In the genomic region with DNA sequence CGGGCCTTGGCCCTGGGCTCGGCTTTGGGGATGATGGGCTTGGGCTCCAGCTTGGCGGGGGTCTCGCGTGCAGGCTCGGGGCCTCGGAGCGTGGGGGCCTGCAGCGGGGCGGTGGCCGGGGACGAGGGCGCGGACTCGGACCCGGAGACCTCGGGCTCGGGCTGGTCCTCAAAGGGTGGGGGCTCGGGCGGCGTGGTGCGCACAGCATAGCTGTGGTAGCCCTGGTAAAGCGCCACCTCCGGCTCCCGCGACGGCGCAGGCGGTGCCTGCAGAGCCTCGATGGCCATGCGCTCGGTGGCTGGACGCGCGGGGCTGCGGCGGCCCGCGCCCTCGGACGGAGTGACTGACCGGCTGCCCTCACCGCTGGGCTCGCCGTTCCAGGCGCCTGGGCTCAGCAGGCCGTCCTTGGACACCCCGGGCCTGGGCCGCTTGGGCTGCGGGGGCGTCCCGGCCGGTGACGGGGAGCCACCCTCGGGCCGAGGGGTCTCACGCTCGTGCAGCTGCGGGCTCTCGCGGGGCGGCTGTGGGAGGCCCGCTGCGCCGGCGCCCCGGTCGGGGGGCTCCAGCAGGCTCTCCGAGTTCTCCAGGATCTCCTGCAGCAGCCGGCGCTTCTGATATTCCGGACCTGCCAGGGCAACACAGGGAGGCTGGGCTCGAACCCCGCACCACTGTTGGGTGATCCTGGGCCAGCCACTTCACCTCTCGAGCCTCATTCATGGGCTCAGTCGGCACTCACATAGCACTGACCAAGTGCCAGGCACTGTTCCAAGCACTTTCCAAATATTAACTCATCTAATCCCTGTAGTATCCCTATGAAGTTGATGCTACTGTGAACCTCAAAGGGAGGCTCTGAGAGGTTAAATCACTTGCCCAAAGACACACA, we compare ENCODE assay signal across 8 cellular contexts.
DNase-seq lines count a peak whose midpoint lies in the region; ATAC-seq, FAIRE-seq and TF ChIP-seq lines count a peak whose summit lies in the region.

No MANE protein-coding gene starts in this region.

- H2BK5ac ChIP-seq in IMR-90 (ENCODE audit: low read depth, low read length, poor library complexity, severe bottlenecking), result no peak overlapping the region

- DNase-seq in IMR-90, result no peak
- DNase-seq in fibroblast of mammary gland (ENCODE audit: low read depth), result peak; percentile 22
- no peak for DNase-seq in pancreas
- DNase-seq in anterior cingulate cortex (lab: John Stamatoyannopoulos, UW), result no peak
- no peak for DNase-seq in hepatocyte (ENCODE audit: low spot score)
- no peak for DNase-seq in SKM-1 treated with dmso at 0.1 percent for 144 hours (lab: John Stamatoyannopoulos, UW; ENCODE audit: unreplicated experiment)
- no peak for DNase-seq in urothelium cell line (ENCODE audit: low spot score)

- H3K9ac ChIP-seq in IMR-90 (ENCODE audit: low read depth, low read length), result no peak overlapping the region

- H3K4me2 ChIP-seq in IMR-90 (ENCODE audit: low read depth, low read length) (no peak overlapping the region), hepatocyte (no peak overlapping the region)

- no peak overlapping the region for H3K18ac ChIP-seq in IMR-90 (ENCODE audit: low read depth, low read length)

- no peaks in the 10 kb centered on the region for H3K36me3 ChIP-seq in ACC112 (ENCODE audit: insufficient read depth, low read length)
- H3K36me3 ChIP-seq in IMR-90 (ENCODE audit: control insufficient read depth, insufficient read depth, low read length), result no peaks in the 10 kb centered on the region
- H3K36me3 ChIP-seq in pancreas, result no peaks in the 10 kb centered on the region
- H3K36me3 ChIP-seq in hepatocyte (replicated peaks; ENCODE audit: insufficient read depth, low read depth), result no peaks in the 10 kb centered on the region

- no peaks in the 10 kb centered on the region for H3K79me2 ChIP-seq in ACC112 (ENCODE audit: control insufficient read depth, insufficient read depth, low read length, unreplicated experiment)
- H3K79me2 ChIP-seq in hepatocyte, result no peaks in the 10 kb centered on the region

- ATAC-seq in IMR-90 (ENCODE audit: low read depth), result peak; percentile 6; the same call in 1 of the 2 replicates
- ATAC-seq in pancreas, result peak; percentile 9 to 36 (median 22)

- H4K5ac ChIP-seq in IMR-90 (ENCODE audit: low read depth, low read length), result no peak overlapping the region

- peak overlapping the region; percentile 53 for H2AK9ac ChIP-seq in IMR-90 (replicated peaks; ENCODE audit: low read depth, low read length, poor library complexity)

- TF ChIP-seq CTCF in IMR-90 (conservative IDR thresholded peaks at IDR 0.05; ENCODE audit: low read depth, low read length), result no peak
- TF ChIP-seq CTCF in fibroblast of mammary gland (conservative IDR thresholded peaks at IDR 0.05; ENCODE audit: control insufficient read depth, insufficient read depth, low read depth, low read length), result no peak
- TF ChIP-seq CTCF in pancreas (IDR thresholded peaks at IDR 0.05), result no peak
- TF ChIP-seq CTCF in hepatocyte (IDR thresholded peaks at IDR 0.05; ENCODE audit: poor library complexity), result no peak

- no peak overlapping the region for H3K23ac ChIP-seq in IMR-90 (ENCODE audit: low read depth, low read length)

- H3K4ac ChIP-seq in IMR-90 (ENCODE audit: low read depth, low read length), result no peak overlapping the region

- H3K9me1 ChIP-seq in IMR-90 (ENCODE audit: insufficient read depth, low read length), result no peaks in the 10 kb centered on the region; the same call in 1 of the 2 replicates

- no peak for TF ChIP-seq RAD21 in IMR-90 (IDR thresholded peaks at IDR 0.05; ENCODE audit: low read length)

- H3K9me2 ChIP-seq in hepatocyte (replicated peaks; ENCODE audit: insufficient read depth), result no peaks in the 10 kb centered on the region

- H2BK15ac ChIP-seq in IMR-90 (ENCODE audit: low read depth, low read length), result no peak overlapping the region

- no peak overlapping the region for H4K91ac ChIP-seq in IMR-90 (ENCODE audit: insufficient read depth, low read depth, low read length)

- H2AFZ ChIP-seq in ACC112 (ENCODE audit: low read length, unreplicated experiment) (no peak overlapping the region), IMR-90 (replicated peaks; ENCODE audit: low read length, poor library complexity) (peak overlapping the region; percentile 78), hepatocyte (no peak overlapping the region)

- no peak for TF ChIP-seq POLR2A in IMR-90 (IDR thresholded peaks at IDR 0.05; ENCODE audit: low read depth, low read length)

- H3K4me1 ChIP-seq in ACC112 (ENCODE audit: control insufficient read depth, insufficient read depth, low read length, unreplicated experiment) (peaks cover 11% of the 10 kb centered on the region), IMR-90 (ENCODE audit: control insufficient read depth, insufficient read depth, low read length) (peaks cover 1% of the 10 kb centered on the region; the same call in 1 of the 2 replicates), pancreas (no peaks in the 10 kb centered on the region), hepatocyte (ENCODE audit: insufficient read depth) (no peaks in the 10 kb centered on the region)

- POLR2A ChIA-PET in IMR-90 (lab: Charles Lee; ENCODE audit: unreplicated experiment), result no interaction called here

- H3K79me1 ChIP-seq in IMR-90 (ENCODE audit: low read depth in 1 of 2, low read length in 2 of 2), result no peaks in the 10 kb centered on the region; a peak in 1 of 4 replicates

- H4K8ac ChIP-seq in IMR-90 (ENCODE audit: low read depth in 2 of 2, low read length in 2 of 2), result no peak overlapping the region; a peak in 1 of 4 replicates

- no peak overlapping the region for H3K14ac ChIP-seq in IMR-90 (replicated peaks; ENCODE audit: low read depth, low read length)

- H2AK5ac ChIP-seq in IMR-90 (ENCODE audit: low read depth, low read length), result peak overlapping the region; percentile 31; the same call in 1 of the 2 replicates

- H3K56ac ChIP-seq in IMR-90 (ENCODE audit: extremely low read depth, insufficient read depth, low read length), result no peak overlapping the region

- WGBS in IMR-90 (ENCODE audit: extremely low coverage in 2 of 2, insufficient read length in 1 of 2), 2 experiments, result 43% methylated on average over 38 of the region's 76 CpGs; no CpG with 5 or more reads in 1 of the 2 experiments
- 16 to 21% methylated on average over 37 to 76 of the region's 76 CpGs for WGBS in pancreas, 2 donors
- WGBS in hepatocyte (ENCODE audit: low lambda C conversion rate, missing lambda C conversion rate), result 96% methylated on average over 49 of the region's 76 CpGs

- no TSS peak for BruUV-seq in IMR-90 (replicated peaks; lab: Mats Ljungman, UMichigan)

- FAIRE-seq in pancreas (lab: Jason Lieb, UNC) (no peak), urothelium cell line (lab: Jason Lieb, UNC) (no peak)

- CTCF ChIA-PET in IMR-90 (lab: Yijun Ruan, JAX), result interaction anchor here (0.6 to 5.6 kb wide), 7 partner anchors 8 to 493 kb away, joined by 3 to 67 read pairs (median 3); a partner anchor contains a TSS

- in situ Hi-C loops in IMR-90 (cut with MboI; ENCODE audit: low sequenced_read_pairs), result loop anchor here (5.0 kb wide), 2 partner anchors 71 to 196 kb away; a partner anchor contains a TSS

- dilution Hi-C loops in IMR-90 (cut with HindIII; ENCODE audit: low sequenced_read_pairs, unreplicated experiment), result no loop called here

- H2BK20ac ChIP-seq in IMR-90 (ENCODE audit: low read depth, low read length), result no peak overlapping the region

- intact Hi-C loops in IMR-90 (cut with micrococcal nuclease) (loop anchor here (1.0 to 5.0 kb wide), 5 partner anchors 74 to 346 kb away; a partner anchor contains a TSS), pancreas (cut with DNase I) (loop anchor here in 1 of 3 donors (2.0 to 10.0 kb wide), 2 partner anchors 73 to 199 kb away; a partner anchor contains a TSS)

- H3K9me3 ChIP-seq in IMR-90 (ENCODE audit: control insufficient read depth, insufficient read depth, low read length), result no peaks in the 10 kb centered on the region
- no peaks in the 10 kb centered on the region for H3K9me3 ChIP-seq in pancreas
- no peaks in the 10 kb centered on the region for H3K9me3 ChIP-seq in hepatocyte (ENCODE audit: low read depth)

- H4K20me1 ChIP-seq in IMR-90 (ENCODE audit: insufficient read depth, low read length) (no peaks in the 10 kb centered on the region), hepatocyte (ENCODE audit: insufficient read depth, poor library complexity, severe bottlenecking) (no peaks in the 10 kb centered on the region)

- peaks cover 25% of the 10 kb centered on the region for H3K27me3 ChIP-seq in ACC112 (ENCODE audit: insufficient read depth, low read length)
- peaks cover 1% of the 10 kb centered on the region; the same call in 1 of the 2 replicates for H3K27me3 ChIP-seq in IMR-90 (ENCODE audit: control insufficient read depth, insufficient read depth, low read length)
- H3K27me3 ChIP-seq in pancreas, result peaks cover 0 to 9% (median 0%) of the 10 kb centered on the region in 4 donors
- H3K27me3 ChIP-seq in hepatocyte, result no peaks in the 10 kb centered on the region

- H3K4me3 ChIP-seq in ACC112 (ENCODE audit: low read depth, low read length), result peak overlapping the region; percentile 43; the same call in 1 of the 2 replicates
- H3K4me3 ChIP-seq in IMR-90 (ENCODE audit: insufficient read depth, low read depth, low read length), result no peak overlapping the region
- no peak overlapping the region for H3K4me3 ChIP-seq in fibroblast of mammary gland (ENCODE audit: control insufficient read depth, low read depth, low read length)
- no peak overlapping the region for H3K4me3 ChIP-seq in pancreas
- H3K4me3 ChIP-seq in hepatocyte, result no peak overlapping the region

- H2BK120ac ChIP-seq in IMR-90 (ENCODE audit: low read depth, low read length), result no peak overlapping the region

- H3K27ac ChIP-seq in ACC112 (ENCODE audit: low read depth, low read length) (no peak overlapping the region), IMR-90 (ENCODE audit: insufficient read depth, low read length) (no peak overlapping the region), pancreas (no peak overlapping the region), hepatocyte (no peak overlapping the region)

TF ChIP-seq in IMR-90, 13 proteins besides CTCF, POLR2A, EP300 and RAD21:
- no peak for TF ChIP-seq CEBPB (IDR thresholded peaks at IDR 0.05; ENCODE audit: low read depth, low read length)
- no peak for TF ChIP-seq RFX5 (IDR thresholded peaks at IDR 0.05; ENCODE audit: low read depth, low read length)
- TF ChIP-seq, protein P1, sequence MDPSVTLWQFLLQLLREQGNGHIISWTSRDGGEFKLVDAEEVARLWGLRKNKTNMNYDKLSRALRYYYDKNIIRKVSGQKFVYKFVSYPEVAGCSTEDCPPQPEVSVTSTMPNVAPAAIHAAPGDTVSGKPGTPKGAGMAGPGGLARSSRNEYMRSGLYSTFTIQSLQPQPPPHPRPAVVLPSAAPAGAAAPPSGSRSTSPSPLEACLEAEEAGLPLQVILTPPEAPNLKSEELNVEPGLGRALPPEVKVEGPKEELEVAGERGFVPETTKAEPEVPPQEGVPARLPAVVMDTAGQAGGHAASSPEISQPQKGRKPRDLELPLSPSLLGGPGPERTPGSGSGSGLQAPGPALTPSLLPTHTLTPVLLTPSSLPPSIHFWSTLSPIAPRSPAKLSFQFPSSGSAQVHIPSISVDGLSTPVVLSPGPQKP (IDR thresholded peaks at IDR 0.05; ENCODE audit: borderline replicate concordance, low read depth, low read length), result no peak
- no peak for TF ChIP-seq CHD1 (IDR thresholded peaks at IDR 0.05; ENCODE audit: low read depth, low read length)
- no peak for TF ChIP-seq FOS (IDR thresholded peaks at IDR 0.05; ENCODE audit: low read depth, low read length)
